Comparison of ENCODE assay signal across 20 cellular contexts in the genomic region with DNA sequence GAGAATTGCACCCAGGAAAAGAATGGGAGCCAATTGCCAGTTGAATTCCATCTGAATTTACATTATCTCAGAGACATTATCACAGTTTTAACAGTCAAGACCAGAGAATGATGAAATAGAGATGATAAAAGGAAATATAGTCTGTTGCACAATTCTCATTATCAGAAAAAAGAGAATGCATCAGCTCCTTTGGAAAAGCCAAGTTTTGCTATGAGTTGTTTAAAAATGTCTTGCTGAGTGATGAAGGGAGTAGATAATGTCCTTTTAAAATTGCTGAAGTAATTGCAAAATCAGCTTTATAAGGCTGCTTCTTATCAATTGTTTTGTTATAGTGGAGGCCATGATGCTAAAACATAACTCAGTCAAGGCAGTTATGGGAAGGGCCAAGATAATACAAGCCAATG.
"Had no signal": no experiment of that assay in that cellular context is flagged by ENCODE, and none has a peak within 500 bp of the region (broad histone marks: within the 10 kb centered on the region; RNA-seq: fewer than 3 reads in every experiment).

No MANE protein-coding gene starts in this region.

- H3K4me3 Mint-ChIP-seq: activated CD8-positive, alpha-beta memory T cell treated with anti-CD3 and anti-CD28 coated beads, Interleukin-2, amount 10 ng/mL, durations not matched to agents 7 days and 5 days; activated naive CD4-positive, alpha-beta T cell treated with anti-CD3 and anti-CD28 coated beads, Interleukin-2, amount 50 U/mL, for 24 hours; naive thymus-derived CD4-positive, alpha-beta T cell; stimulated activated memory B cell treated with anti-CD40 and anti-IgM and Interleukin-4, amounts not matched to agents 10 μg/mL and 1 μg/mL and 100 μg/mL, for 72 hours had no signal

- H3K4me1 Mint-ChIP-seq: activated CD8-positive, alpha-beta memory T cell treated with anti-CD3 and anti-CD28 coated beads, Interleukin-2, amount 10 ng/mL, durations not matched to agents 7 days and 5 days; activated naive CD4-positive, alpha-beta T cell treated with anti-CD3 and anti-CD28 coated beads, Interleukin-2, amount 50 U/mL, for 24 hours; naive thymus-derived CD4-positive, alpha-beta T cell; stimulated activated memory B cell treated with anti-CD40 and anti-IgM and Interleukin-4, amounts not matched to agents 10 μg/mL and 1 μg/mL and 100 μg/mL, for 72 hours had no signal

- DNase-seq: activated CD4-positive, alpha-beta T cell treated with anti-CD3 and anti-CD28 coated beads, Interleukin-2, amount 50 U/mL, for 48 hours; activated CD4-positive, CD25-positive, alpha-beta regulatory T cell treated with anti-CD3 and anti-CD28 coated beads, Interleukin-2, amount 50 U/mL, for 72 hours; activated CD8-positive, alpha-beta memory T cell treated with anti-CD3 and anti-CD28 coated beads, Interleukin-2, amount 10 ng/mL, durations not matched to agents 7 days and 5 days; activated T-cell treated with anti-CD3 and anti-CD28 coated beads, Interleukin-2, amount 50 U/mL, for 1 hour; adrenal gland; body of pancreas; caudate nucleus; cortex of kidney; effector CD8-positive, alpha-beta T cell; mammary epithelial cell; mucosa of descending colon; naive thymus-derived CD4-positive, alpha-beta T cell; posterior cingulate gyrus; stimulated activated CD4-positive, alpha-beta T cell treated with anti-CD3 and anti-CD28 coated beads, Interleukin-2, amount 100 ng/mL, for 48 hours; thyroid gland had no signal

- H3K9me3 ChIP-seq: adrenal gland, body of pancreas, mucosa of descending colon, neutrophil, right atrium auricular region, thyroid gland had no signal

- H3K36me3 ChIP-seq: adrenal gland, neutrophil, right atrium auricular region, thyroid gland had no signal

- H3K27me3 ChIP-seq: adrenal gland, body of pancreas, neutrophil, right atrium auricular region, thyroid gland had no signal

- H3K27me3 Mint-ChIP-seq: stimulated activated memory B cell treated with anti-CD40 and anti-IgM and Interleukin-4, amounts not matched to agents 10 μg/mL and 1 μg/mL and 100 μg/mL, for 72 hours had no signal

- H3K27ac ChIP-seq: adrenal gland, body of pancreas, neutrophil, right atrium auricular region, thyroid gland had no signal

- H3K36me3 Mint-ChIP-seq: activated naive CD4-positive, alpha-beta T cell treated with anti-CD3 and anti-CD28 coated beads, Interleukin-2, amount 50 U/mL, for 24 hours; naive thymus-derived CD4-positive, alpha-beta T cell had no signal

- H3K4me1 ChIP-seq: adrenal gland, body of pancreas, right atrium auricular region, thyroid gland had no signal

- ATAC-seq: activated CD8-positive, alpha-beta memory T cell treated with anti-CD3 and anti-CD28 coated beads, Interleukin-2, amount 10 ng/mL, durations not matched to agents 7 days and 5 days; body of pancreas; left lobe of liver; mucosa of descending colon; naive thymus-derived CD4-positive, alpha-beta T cell; stimulated activated memory B cell treated with anti-CD40 and anti-IgM and Interleukin-4, amounts not matched to agents 10 μg/mL and 1 μg/mL and 100 μg/mL, for 72 hours had no signal

- H3K4me3 ChIP-seq: adrenal gland, body of pancreas, mucosa of descending colon, right atrium auricular region, thyroid gland had no signal

- H3K27ac Mint-ChIP-seq: activated CD8-positive, alpha-beta memory T cell treated with anti-CD3 and anti-CD28 coated beads, Interleukin-2, amount 10 ng/mL, durations not matched to agents 7 days and 5 days; activated naive CD4-positive, alpha-beta T cell treated with anti-CD3 and anti-CD28 coated beads, Interleukin-2, amount 50 U/mL, for 24 hours; naive thymus-derived CD4-positive, alpha-beta T cell; stimulated activated memory B cell treated with anti-CD40 and anti-IgM and Interleukin-4, amounts not matched to agents 10 μg/mL and 1 μg/mL and 100 μg/mL, for 72 hours had no signal

- H3K9me3 Mint-ChIP-seq: activated naive CD4-positive, alpha-beta T cell treated with anti-CD3 and anti-CD28 coated beads, Interleukin-2, amount 50 U/mL, for 24 hours had no signal
